Comparison of ENCODE assay signal across 26 cellular contexts in the genomic region with DNA sequence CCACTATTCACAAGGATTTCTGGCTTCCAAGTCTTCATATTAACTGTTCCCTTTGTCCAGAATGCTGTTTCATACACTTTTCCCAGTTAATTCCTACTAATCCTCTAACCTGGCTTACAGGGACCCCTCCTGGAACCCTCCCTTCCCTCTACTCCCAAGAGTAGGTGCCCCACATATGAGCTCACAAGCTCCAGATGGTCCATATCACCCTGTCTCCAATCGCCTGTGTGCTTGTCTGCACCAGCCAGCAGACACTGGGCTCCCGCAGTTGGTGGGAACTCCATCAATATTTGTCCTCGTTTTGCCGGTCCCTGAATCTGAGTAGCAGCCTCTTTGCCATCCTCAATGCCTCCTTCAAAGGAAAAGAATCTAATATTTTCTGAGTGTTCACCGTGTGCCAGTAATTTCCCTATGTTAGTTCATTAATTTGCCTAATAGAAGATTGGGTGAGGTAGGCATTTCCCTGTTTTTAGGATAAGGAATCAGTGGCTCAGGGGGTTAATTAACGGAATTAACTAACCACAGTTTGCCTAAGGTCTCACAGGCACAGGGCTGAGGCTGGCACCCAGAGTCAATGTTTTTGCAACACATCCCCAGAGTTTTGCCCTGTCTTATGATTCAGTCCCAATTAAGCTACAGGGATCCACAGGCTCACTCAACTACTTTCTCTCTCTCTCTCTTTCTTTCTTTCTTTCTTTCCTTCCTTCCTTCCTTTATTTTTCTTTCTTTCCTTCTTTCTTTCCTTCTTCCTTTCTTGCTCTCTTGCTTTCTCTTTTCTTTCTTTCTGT.
DNase-seq lines count a peak whose midpoint lies in the region; ATAC-seq and TF ChIP-seq lines count a peak whose summit lies in the region.
"Had no signal": no experiment of that assay in that cellular context is flagged by ENCODE, and none has a peak within 500 bp of the region (broad histone marks: within the 10 kb centered on the region; RNA-seq: fewer than 3 reads in every experiment).

No MANE protein-coding gene starts in this region.

- H3K23ac ChIP-seq in mesenchymal stem cell (ENCODE audit: low read length in 2 of 2), result no peak overlapping the region

- no peak overlapping the region for H2AFZ ChIP-seq in mesenchymal stem cell (ENCODE audit: low read depth, low read length)
- peak overlapping the region; percentile 17 for H2AFZ ChIP-seq in smooth muscle cell (ENCODE audit: low read depth)

- peaks cover 22% of the 10 kb centered on the region for H3K4me1 Mint-ChIP-seq in activated CD8-positive, alpha-beta memory T cell treated with anti-CD3 and anti-CD28 coated beads, Interleukin-2, amount 10 ng/mL, durations not matched to agents 7 days and 5 days
- H3K4me1 Mint-ChIP-seq in stimulated activated memory B cell treated with anti-CD40 and anti-IgM and Interleukin-4, amounts not matched to agents 10 μg/mL and 1 μg/mL and 100 μg/mL, for 72 hours, result peaks cover 6% of the 10 kb centered on the region
- H3K4me1 Mint-ChIP-seq: activated B cell treated with CpG ODN at 0.5 μM for 24 hours had no signal

- CTCF ChIA-PET in activated CD8-positive, alpha-beta memory T cell treated with anti-CD3 and anti-CD28 coated beads, Interleukin-2, amount 10 ng/mL, durations not matched to agents 7 days and 5 days (lab: Charles Lee), result interaction anchor here (0.6 kb wide), 1 partner anchor 12 kb away, joined by 3 read pairs; no protein-coding TSS in a partner anchor

- peaks cover 4% of the 10 kb centered on the region for H3K4me1 ChIP-seq in mesenchymal stem cell (ENCODE audit: control insufficient read depth, insufficient read depth, low read depth, low read length)
- no peaks in the 10 kb centered on the region for H3K4me1 ChIP-seq in smooth muscle cell (ENCODE audit: low read depth)

- H2AK5ac ChIP-seq in mesenchymal stem cell (ENCODE audit: low read length, severe bottlenecking), result no peak overlapping the region

- H3K4ac ChIP-seq in mesenchymal stem cell (ENCODE audit: low read depth in 1 of 2, low read length in 2 of 2), result no peak overlapping the region

- no peaks in the 10 kb centered on the region for H3K79me2 ChIP-seq in smooth muscle cell (ENCODE audit: low read depth)

- DNase-seq in NCI-H2171 treated with DMSO at 0.1 percent for 48 hours (lab: John Stamatoyannopoulos, UW), result peak; percentile 47
- DNase-seq in NCI-H2171 (lab: John Stamatoyannopoulos, UW), result no peak
- peak; percentile 99 for DNase-seq in NCI-H82 (lab: John Stamatoyannopoulos, UW)
- no peak for DNase-seq in mesenchymal stem cell
- DNase-seq in smooth muscle cell (lab: John Stamatoyannopoulos, UW; ENCODE audit: unreplicated experiment), result no peak
- DNase-seq in activated CD8-positive, alpha-beta memory T cell treated with anti-CD3 and anti-CD28 coated beads, Interleukin-2, amount 10 ng/mL, durations not matched to agents 7 days and 5 days, result no peak
- no peak for DNase-seq in activated CD4-positive, alpha-beta T cell treated with anti-CD3 and anti-CD28 coated beads, Interleukin-2, amount 50 U/mL, for 48 hours
- DNase-seq: 8988T; activated B cell treated with CpG ODN at 0.5 μM for 24 hours; activated CD8-positive, alpha-beta memory T cell treated with anti-CD3 and anti-CD28 coated beads, Interleukin-2, amount 50 U/mL, for 48 hours; activated naive CD4-positive, alpha-beta T cell treated with anti-CD3 and anti-CD28 coated beads, Interleukin-2, amount 10 ng/mL, durations not matched to agents 7 days and 5 days; amniotic stem cell; brain microvascular endothelial cell; CD4-positive, alpha-beta T cell; dorsolateral prefrontal cortex; EL; esophagus squamous epithelium; GOT3; mammary epithelial cell; NCI-H1436; stimulated activated CD4-positive, alpha-beta T cell treated with anti-CD3 and anti-CD28 coated beads, Interleukin-4, amount 100 ng/mL, for 24 hours had no signal

- H3K27ac ChIP-seq in mesenchymal stem cell (ENCODE audit: low read length, poor library complexity, severe bottlenecking) (no peak overlapping the region), smooth muscle cell (ENCODE audit: low read depth) (no peak overlapping the region)
- H3K27ac ChIP-seq: brain microvascular endothelial cell, dorsolateral prefrontal cortex, esophagus squamous epithelium, RWPE1 had no signal

- H3K79me1 ChIP-seq in mesenchymal stem cell (replicated peaks; ENCODE audit: low read length, poor library complexity, severe bottlenecking), result no peaks in the 10 kb centered on the region

- no peak overlapping the region for H3K4me3 Mint-ChIP-seq in activated CD8-positive, alpha-beta memory T cell treated with anti-CD3 and anti-CD28 coated beads, Interleukin-2, amount 10 ng/mL, durations not matched to agents 7 days and 5 days
- no peak overlapping the region for H3K4me3 Mint-ChIP-seq in stimulated activated memory B cell treated with anti-CD40 and anti-IgM and Interleukin-4, amounts not matched to agents 10 μg/mL and 1 μg/mL and 100 μg/mL, for 72 hours
- H3K4me3 Mint-ChIP-seq: activated B cell treated with CpG ODN at 0.5 μM for 24 hours; activated naive CD4-positive, alpha-beta T cell treated with anti-CD3 and anti-CD28 coated beads, Interleukin-2, amount 10 ng/mL, durations not matched to agents 7 days and 5 days; activated T-helper 17 cell treated with anti-CD3 and anti-CD28 coated beads, Interleukin-2, amount 50 U/mL, for 72 hours; CD4-positive, alpha-beta T cell; neural crest cell; type B pancreatic cell had no signal

- H3K4me2 ChIP-seq in mesenchymal stem cell (ENCODE audit: low read length, poor library complexity, severe bottlenecking) (no peak overlapping the region), smooth muscle cell (no peak overlapping the region)

- no peak for ATAC-seq in activated CD8-positive, alpha-beta memory T cell treated with anti-CD3 and anti-CD28 coated beads, Interleukin-2, amount 10 ng/mL, durations not matched to agents 7 days and 5 days
- ATAC-seq in stimulated activated memory B cell treated with anti-CD40 and anti-IgM and Interleukin-4, amounts not matched to agents 10 μg/mL and 1 μg/mL and 100 μg/mL, for 72 hours, result no peak
- ATAC-seq: activated T-helper 17 cell treated with anti-CD3 and anti-CD28 coated beads, Interleukin-2, amount 50 U/mL, for 72 hours had no signal

- no peak overlapping the region for H3K18ac ChIP-seq in mesenchymal stem cell (ENCODE audit: low read depth in 1 of 2, low read length in 2 of 2)

- H4K91ac ChIP-seq in mesenchymal stem cell (ENCODE audit: low read length), result no peak overlapping the region

- H3K9me3 ChIP-seq in mesenchymal stem cell (ENCODE audit: control insufficient read depth, low read length) (peaks cover 6% of the 10 kb centered on the region), smooth muscle cell (replicated peaks; ENCODE audit: low read depth) (no peaks in the 10 kb centered on the region)

- H2BK12ac ChIP-seq in mesenchymal stem cell (ENCODE audit: low read length in 2 of 2), result no peak overlapping the region

- peaks cover 4% of the 10 kb centered on the region for H3K36me3 Mint-ChIP-seq in activated CD8-positive, alpha-beta memory T cell treated with anti-CD3 and anti-CD28 coated beads, Interleukin-2, amount 10 ng/mL, durations not matched to agents 7 days and 5 days
- H3K36me3 Mint-ChIP-seq in stimulated activated memory B cell treated with anti-CD40 and anti-IgM and Interleukin-4, amounts not matched to agents 10 μg/mL and 1 μg/mL and 100 μg/mL, for 72 hours, result no peaks in the 10 kb centered on the region
- H3K36me3 Mint-ChIP-seq: activated naive CD4-positive, alpha-beta T cell treated with anti-CD3 and anti-CD28 coated beads, Interleukin-2, amount 10 ng/mL, durations not matched to agents 7 days and 5 days; type B pancreatic cell had no signal

- H3K27me3 Mint-ChIP-seq in activated CD8-positive, alpha-beta memory T cell treated with anti-CD3 and anti-CD28 coated beads, Interleukin-2, amount 10 ng/mL, durations not matched to agents 7 days and 5 days, result peaks cover 20% of the 10 kb centered on the region
- peaks cover 35% of the 10 kb centered on the region for H3K27me3 Mint-ChIP-seq in stimulated activated memory B cell treated with anti-CD40 and anti-IgM and Interleukin-4, amounts not matched to agents 10 μg/mL and 1 μg/mL and 100 μg/mL, for 72 hours
- H3K27me3 Mint-ChIP-seq: type B pancreatic cell had no signal

- H3K9ac ChIP-seq in mesenchymal stem cell (ENCODE audit: low read length) (peak overlapping the region; percentile 15), smooth muscle cell (ENCODE audit: low read depth) (no peak overlapping the region)

- H3F3A ChIP-seq in smooth muscle cell (ENCODE audit: low read depth), result no peaks in the 10 kb centered on the region

- H2BK15ac ChIP-seq in mesenchymal stem cell (ENCODE audit: low read depth, poor library complexity, severe bottlenecking), result no peak overlapping the region

- H2BK120ac ChIP-seq in mesenchymal stem cell (ENCODE audit: low read depth, low read length), result no peak overlapping the region

- no peak overlapping the region for H2BK5ac ChIP-seq in mesenchymal stem cell (ENCODE audit: low read depth, low read length, poor library complexity, severe bottlenecking)

- no peak overlapping the region for H3K4me3 ChIP-seq in mesenchymal stem cell (ENCODE audit: insufficient read depth in 1 of 2, low read depth in 1 of 2, low read length in 2 of 2)
- H3K4me3 ChIP-seq in smooth muscle cell, result no peak overlapping the region
- H3K4me3 ChIP-seq: dorsolateral prefrontal cortex, esophagus squamous epithelium had no signal

- H3K36me3 ChIP-seq in mesenchymal stem cell (ENCODE audit: control insufficient read depth in 1 of 2, insufficient read depth in 2 of 2, low read depth in 1 of 2, low read length in 2 of 2) (no peaks in the 10 kb centered on the region), smooth muscle cell (ENCODE audit: low read depth) (no peaks in the 10 kb centered on the region)
- H3K36me3 ChIP-seq: brain microvascular endothelial cell, esophagus squamous epithelium had no signal

- H3K27ac Mint-ChIP-seq in activated CD8-positive, alpha-beta memory T cell treated with anti-CD3 and anti-CD28 coated beads, Interleukin-2, amount 10 ng/mL, durations not matched to agents 7 days and 5 days, result no peak overlapping the region
- H3K27ac Mint-ChIP-seq in stimulated activated memory B cell treated with anti-CD40 and anti-IgM and Interleukin-4, amounts not matched to agents 10 μg/mL and 1 μg/mL and 100 μg/mL, for 72 hours, result no peak overlapping the region
- H3K27ac Mint-ChIP-seq: activated B cell treated with CpG ODN at 0.5 μM for 24 hours; activated naive CD4-positive, alpha-beta T cell treated with anti-CD3 and anti-CD28 coated beads, Interleukin-2, amount 10 ng/mL, durations not matched to agents 7 days and 5 days; activated T-helper 17 cell treated with anti-CD3 and anti-CD28 coated beads, Interleukin-2, amount 50 U/mL, for 72 hours; CD4-positive, alpha-beta T cell; type B pancreatic cell had no signal

- H3K9me3 Mint-ChIP-seq in activated CD8-positive, alpha-beta memory T cell treated with anti-CD3 and anti-CD28 coated beads, Interleukin-2, amount 10 ng/mL, durations not matched to agents 7 days and 5 days (ENCODE audit: low read depth), result no peaks in the 10 kb centered on the region
- H3K9me3 Mint-ChIP-seq in stimulated activated memory B cell treated with anti-CD40 and anti-IgM and Interleukin-4, amounts not matched to agents 10 μg/mL and 1 μg/mL and 100 μg/mL, for 72 hours, result peaks cover 3% of the 10 kb centered on the region
- H3K9me3 Mint-ChIP-seq: activated T-helper 17 cell treated with anti-CD3 and anti-CD28 coated beads, Interleukin-2, amount 50 U/mL, for 72 hours; type B pancreatic cell had no signal

- H3K27me3 ChIP-seq in mesenchymal stem cell (ENCODE audit: control insufficient read depth in 1 of 2, insufficient read depth in 1 of 2, low read length in 2 of 2), result no peaks in the 10 kb centered on the region
- no peaks in the 10 kb centered on the region for H3K27me3 ChIP-seq in smooth muscle cell (ENCODE audit: low read depth)
- H3K27me3 ChIP-seq: brain microvascular endothelial cell had no signal

- H4K8ac ChIP-seq in mesenchymal stem cell (ENCODE audit: low read length), result no peak overlapping the region

- no peaks in the 10 kb centered on the region for H4K20me1 ChIP-seq in smooth muscle cell (ENCODE audit: low read depth)

- no peak overlapping the region for H3K14ac ChIP-seq in mesenchymal stem cell (ENCODE audit: low read length in 2 of 2)

- no peak for TF ChIP-seq CTCF in smooth muscle cell (IDR thresholded peaks at IDR 0.05; ENCODE audit: borderline replicate concordance, insufficient read depth, poor library complexity, severe bottlenecking)

- 71% methylated on average over 5 of the region's 6 CpGs for WGBS in mesenchymal stem cell
- WGBS in smooth muscle cell (ENCODE audit: low lambda C conversion rate), result 91% methylated on average over 6 of the region's 6 CpGs

Comparison
In these comparisons a context has a peak if more than half of its experiments do, and no peak if none do; other contexts are left out.
1. DNase-seq: peak in NCI-H2171 treated with DMSO at 0.1 percent for 48 hours (single experiment) and NCI-H82 (single experiment); none in NCI-H2171 (single experiment), mesenchymal stem cell (single experiment), smooth muscle cell (single experiment), activated CD8-positive, alpha-beta memory T cell treated with anti-CD3 and anti-CD28 coated beads, Interleukin-2, amount 10 ng/mL, durations not matched to agents 7 days and 5 days (single experiment) and activated CD4-positive, alpha-beta T cell treated with anti-CD3 and anti-CD28 coated beads, Interleukin-2, amount 50 U/mL, for 48 hours (0 of 2).